In the genomic region with DNA sequence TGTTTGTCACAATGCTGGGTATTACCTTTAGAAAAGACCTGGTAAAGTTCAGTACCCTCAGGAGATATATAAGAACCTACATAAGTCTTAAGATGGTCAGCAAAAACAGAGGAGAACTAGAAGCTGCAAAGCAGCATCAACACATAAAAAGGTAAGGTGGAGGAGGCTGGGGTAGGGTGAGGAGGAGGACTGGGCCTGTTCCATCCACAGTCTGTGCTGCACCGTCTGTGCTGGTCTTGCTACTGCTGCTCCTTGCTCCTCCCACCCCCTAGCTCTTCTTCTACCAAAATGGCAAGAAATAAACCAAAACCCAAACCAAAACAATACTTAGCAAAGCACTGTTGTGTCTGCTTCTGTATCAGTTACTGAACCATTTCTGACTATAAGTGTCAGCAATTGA, we compare ENCODE assay signal across 28 cellular contexts.
"Had no signal": no experiment of that assay in that cellular context is flagged by ENCODE, and none has a peak within 500 bp of the region (broad histone marks: within the 10 kb centered on the region; RNA-seq: fewer than 3 reads in every experiment).

No MANE protein-coding gene starts in this region.

- H3K4me1 ChIP-seq: colonic mucosa had no signal

- H3K27me3 ChIP-seq: brain microvascular endothelial cell, colonic mucosa, esophagus muscularis mucosa, foreskin keratinocyte, gastrocnemius medialis, heart left ventricle had no signal

- H3K36me3 ChIP-seq: colonic mucosa had no signal

- H3K9me3 ChIP-seq: colonic mucosa, esophagus muscularis mucosa, gastrocnemius medialis, heart left ventricle had no signal

- DNase-seq: activated CD4-positive, alpha-beta memory T cell treated with anti-CD3 and anti-CD28 coated beads for 36 hours; activated CD4-positive, alpha-beta T cell treated with anti-CD3 and anti-CD28 coated beads for 36 hours; activated CD4-positive, alpha-beta T cell treated with anti-CD3 and anti-CD28 coated beads, Interleukin-2, amount 10 ng/mL, durations not matched to agents 24 days and 14 days; activated CD4-positive, CD25-positive, alpha-beta regulatory T cell; activated CD4-positive, CD25-positive, alpha-beta regulatory T cell treated with anti-CD3 and anti-CD28 coated beads, Interleukin-2, amount 50 U/mL, for 72 hours; activated CD8-positive, alpha-beta memory T cell treated with anti-CD3 and anti-CD28 coated beads, Interleukin-2, amount 10 ng/mL, durations not matched to agents 7 days and 5 days; activated CD8-positive, alpha-beta memory T cell treated with anti-CD3 and anti-CD28 coated beads, Interleukin-2, amount 50 U/mL, for 4 hours; activated CD8-positive, alpha-beta T cell treated with anti-CD3 and anti-CD28 coated beads, Interleukin-2, amount 10 ng/mL, durations not matched to agents 7 days and 5 days; activated effector memory CD4-positive, alpha-beta T cell treated with anti-CD3 and anti-CD28 coated beads, Interleukin-2, amount 50 U/mL, for 16 hours; activated naive CD4-positive, alpha-beta T cell; activated naive CD4-positive, alpha-beta T cell treated with anti-CD3 and anti-CD28 coated beads, Interleukin-2, amount 10 ng/mL, durations not matched to agents 7 days and 5 days; activated naive CD8-positive, alpha-beta T cell treated with anti-CD3 and anti-CD28 coated beads, Interleukin-2, amount 10 ng/mL, durations not matched to agents 7 days and 5 days; activated T-cell treated with anti-CD3 and anti-CD28 coated beads, Interleukin-2, amount 50 U/mL, for 1 hour; activated T-cell treated with anti-CD3 and anti-CD28 coated beads, Interleukin-2, amount 50 U/mL, for 48 hours; brain microvascular endothelial cell; colonic mucosa; effector memory CD4-positive, alpha-beta T cell; endodermal cell; erythroblast; foreskin keratinocyte; gastrocnemius medialis; glutamatergic neuron; heart left ventricle; T-helper 2 cell had no signal

- H3K4me3 ChIP-seq: colonic mucosa, esophagus muscularis mucosa, gastrocnemius medialis, heart left ventricle had no signal

- H3K27ac Mint-ChIP-seq: activated CD4-positive, alpha-beta memory T cell treated with anti-CD3 and anti-CD28 coated beads for 36 hours; activated CD4-positive, alpha-beta T cell treated with anti-CD3 and anti-CD28 coated beads for 36 hours; activated CD4-positive, alpha-beta T cell treated with anti-CD3 and anti-CD28 coated beads, Interleukin-2, amount 10 ng/mL, durations not matched to agents 24 days and 14 days; activated CD8-positive, alpha-beta memory T cell treated with anti-CD3 and anti-CD28 coated beads, Interleukin-2, amount 10 ng/mL, durations not matched to agents 7 days and 5 days; activated CD8-positive, alpha-beta T cell treated with anti-CD3 and anti-CD28 coated beads, Interleukin-2, amount 10 ng/mL, durations not matched to agents 7 days and 5 days; activated naive CD4-positive, alpha-beta T cell treated with anti-CD3 and anti-CD28 coated beads, Interleukin-2, amount 10 ng/mL, durations not matched to agents 7 days and 5 days; activated naive CD4-positive, alpha-beta T cell treated with anti-CD3 and anti-CD28 coated beads, Interleukin-2, amount 50 U/mL, for 72 hours; activated naive CD8-positive, alpha-beta T cell treated with anti-CD3 and anti-CD28 coated beads, Interleukin-2, amount 10 ng/mL, durations not matched to agents 7 days and 5 days; activated T-helper 1 cell treated with anti-CD3 and anti-CD28 coated beads, Interleukin-12 subunit alpha, Interleukin-12 subunit beta, Interleukin-2, Interleukin-4 antibody, amounts not matched to agents 30 ng/mL and 10 ng/mL and 1 ng/mL, durations not matched to agents 14 hours and 24 hours and 36 hours; activated T-helper 2 cell treated with anti-CD3 and anti-CD28 coated beads, Interferon-gamma antibody, Interleukin-2, Interleukin-4, amounts not matched to agents 10 μg/mL and 5 μg/mL and 100 μg/mL, durations not matched to agents 14 hours and 24 hours and 36 hours; endodermal cell had no signal

- ATAC-seq: activated CD4-positive, alpha-beta T cell treated with anti-CD3 and anti-CD28 coated beads for 36 hours; activated CD8-positive, alpha-beta memory T cell treated with anti-CD3 and anti-CD28 coated beads, Interleukin-2, amount 10 ng/mL, durations not matched to agents 7 days and 5 days; activated CD8-positive, alpha-beta T cell treated with anti-CD3 and anti-CD28 coated beads, Interleukin-2, amount 10 ng/mL, durations not matched to agents 7 days and 5 days; foreskin keratinocyte; gastrocnemius medialis; heart left ventricle had no signal

- H3K9me3 Mint-ChIP-seq: activated CD4-positive, alpha-beta memory T cell treated with anti-CD3 and anti-CD28 coated beads for 36 hours; activated CD4-positive, alpha-beta T cell treated with anti-CD3 and anti-CD28 coated beads, Interleukin-2, amount 10 ng/mL, durations not matched to agents 24 days and 14 days; activated naive CD4-positive, alpha-beta T cell treated with anti-CD3 and anti-CD28 coated beads, Interleukin-2, amount 10 ng/mL, durations not matched to agents 7 days and 5 days; activated naive CD4-positive, alpha-beta T cell treated with anti-CD3 and anti-CD28 coated beads, Interleukin-2, amount 50 U/mL, for 72 hours; activated naive CD8-positive, alpha-beta T cell treated with anti-CD3 and anti-CD28 coated beads, Interleukin-2, amount 10 ng/mL, durations not matched to agents 7 days and 5 days; activated T-helper 1 cell treated with anti-CD3 and anti-CD28 coated beads, Interleukin-12 subunit alpha, Interleukin-12 subunit beta, Interleukin-2, Interleukin-4 antibody, amounts not matched to agents 30 ng/mL and 10 ng/mL and 1 ng/mL, durations not matched to agents 14 hours and 24 hours and 36 hours; activated T-helper 2 cell treated with anti-CD3 and anti-CD28 coated beads, Interferon-gamma antibody, Interleukin-2, Interleukin-4, amounts not matched to agents 10 μg/mL and 5 μg/mL and 100 μg/mL, durations not matched to agents 14 hours and 24 hours and 36 hours; endodermal cell had no signal

- H3K27ac ChIP-seq: brain microvascular endothelial cell, colonic mucosa, esophagus muscularis mucosa, foreskin keratinocyte, gastrocnemius medialis, heart left ventricle had no signal

- H3K36me3 Mint-ChIP-seq: activated CD4-positive, alpha-beta memory T cell treated with anti-CD3 and anti-CD28 coated beads for 36 hours; activated CD8-positive, alpha-beta memory T cell treated with anti-CD3 and anti-CD28 coated beads, Interleukin-2, amount 10 ng/mL, durations not matched to agents 7 days and 5 days; activated naive CD4-positive, alpha-beta T cell treated with anti-CD3 and anti-CD28 coated beads, Interleukin-2, amount 10 ng/mL, durations not matched to agents 7 days and 5 days; activated naive CD4-positive, alpha-beta T cell treated with anti-CD3 and anti-CD28 coated beads, Interleukin-2, amount 50 U/mL, for 72 hours; activated naive CD8-positive, alpha-beta T cell treated with anti-CD3 and anti-CD28 coated beads, Interleukin-2, amount 10 ng/mL, durations not matched to agents 7 days and 5 days had no signal

- H3K4me3 Mint-ChIP-seq: activated CD4-positive, alpha-beta memory T cell treated with anti-CD3 and anti-CD28 coated beads for 36 hours; activated CD4-positive, alpha-beta T cell treated with anti-CD3 and anti-CD28 coated beads for 36 hours; activated CD4-positive, alpha-beta T cell treated with anti-CD3 and anti-CD28 coated beads, Interleukin-2, amount 10 ng/mL, durations not matched to agents 24 days and 14 days; activated CD8-positive, alpha-beta memory T cell treated with anti-CD3 and anti-CD28 coated beads, Interleukin-2, amount 10 ng/mL, durations not matched to agents 7 days and 5 days; activated CD8-positive, alpha-beta T cell treated with anti-CD3 and anti-CD28 coated beads, Interleukin-2, amount 10 ng/mL, durations not matched to agents 7 days and 5 days; activated naive CD4-positive, alpha-beta T cell treated with anti-CD3 and anti-CD28 coated beads, Interleukin-2, amount 10 ng/mL, durations not matched to agents 7 days and 5 days; activated naive CD8-positive, alpha-beta T cell treated with anti-CD3 and anti-CD28 coated beads, Interleukin-2, amount 10 ng/mL, durations not matched to agents 7 days and 5 days; activated T-helper 1 cell treated with anti-CD3 and anti-CD28 coated beads, Interleukin-12 subunit alpha, Interleukin-12 subunit beta, Interleukin-2, Interleukin-4 antibody, amounts not matched to agents 30 ng/mL and 10 ng/mL and 1 ng/mL, durations not matched to agents 14 hours and 24 hours and 36 hours; endodermal cell had no signal

- H3K27me3 Mint-ChIP-seq: activated CD4-positive, alpha-beta T cell treated with anti-CD3 and anti-CD28 coated beads for 36 hours; activated CD4-positive, alpha-beta T cell treated with anti-CD3 and anti-CD28 coated beads, Interleukin-2, amount 10 ng/mL, durations not matched to agents 24 days and 14 days; activated CD8-positive, alpha-beta memory T cell treated with anti-CD3 and anti-CD28 coated beads, Interleukin-2, amount 10 ng/mL, durations not matched to agents 7 days and 5 days; activated naive CD4-positive, alpha-beta T cell treated with anti-CD3 and anti-CD28 coated beads, Interleukin-2, amount 10 ng/mL, durations not matched to agents 7 days and 5 days had no signal
